Comparison of ENCODE assay signal across 1 cellular context in genomic region chr1:32068891-32069590, GRCh38.
A peak's percentile ranks its signal among the peaks of the same experiment; 100 is the strongest.
TF ChIP-seq lines count a peak whose summit lies in the region.

No MANE protein-coding gene starts in this region.

TF ChIP-seq in HepG2, 621 proteins besides CTCF, POLR2A, EP300 and RAD21:
- TF ChIP-seq ZNF558 (CRISPR knock-in tag; IDR thresholded peaks at IDR 0.05; ENCODE audit: borderline replicate concordance), result no peak
- TF ChIP-seq MAFF (IDR thresholded peaks at IDR 0.05; ENCODE audit: low read depth, low read length), result peak; percentile 76
- no peak for TF ChIP-seq HCFC1 (IDR thresholded peaks at IDR 0.05; ENCODE audit: low read depth, low read length)
- peak; percentile 87 to 92 for TF ChIP-seq MAFK (conservative IDR thresholded peaks at IDR 0.05 in 1 of 2, IDR thresholded peaks at IDR 0.05 in 1 of 2; ENCODE audit: low read length in 2 of 2)
